8 cellular contexts compared by ENCODE assay signal in the genomic region with DNA sequence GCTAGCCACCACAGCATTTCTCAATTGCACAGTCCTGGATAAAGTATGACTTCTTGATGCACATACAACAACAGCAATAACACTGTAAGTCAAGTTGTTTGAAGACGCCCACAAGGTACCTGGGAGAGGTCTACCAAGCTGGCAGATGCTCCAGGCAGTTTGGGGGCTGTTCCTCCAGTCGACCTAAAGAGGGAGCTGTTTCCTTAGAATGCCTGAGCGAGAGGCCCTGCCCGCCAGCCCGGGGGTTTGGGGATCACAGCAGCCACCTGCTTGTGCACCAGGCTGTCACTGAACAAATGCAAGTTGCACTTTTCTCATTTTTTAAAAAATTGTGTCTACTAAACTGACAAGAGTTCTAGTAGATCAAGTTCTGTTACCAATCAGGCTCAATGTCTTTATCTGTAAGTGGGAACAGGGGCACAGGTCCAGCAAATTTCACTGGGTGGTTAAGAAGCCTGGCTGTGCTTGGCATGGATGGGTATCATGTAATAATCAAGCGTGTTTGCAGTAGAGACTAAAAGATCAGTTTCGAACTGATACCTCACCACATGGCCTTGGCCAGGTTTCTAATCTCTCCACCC.
A peak's percentile ranks its signal among the peaks of the same experiment; 100 is the strongest.
DNase-seq lines count a peak whose midpoint lies in the region; ATAC-seq, FAIRE-seq and TF ChIP-seq lines count a peak whose summit lies in the region.

No MANE protein-coding gene starts in this region.

- no peaks in the 10 kb centered on the region for H3K36me3 ChIP-seq in suprapubic skin

- no peak overlapping the region for H3K4me2 ChIP-seq in A549

- CTCF ChIA-PET in A549 (lab: Yijun Ruan, JAX) = interaction anchor here (0.6 to 8.7 kb wide), 27 partner anchors 9 to 561 kb away, joined by 3 to 62 read pairs (median 4); partner anchors contain the start of gene EGR2

- WGBS in A549 (ENCODE audit: missing lambda C conversion rate) = 18% methylated on average over 7 of the region's 7 CpGs
- 40% methylated on average over 5 of the region's 7 CpGs for WGBS in suprapubic skin

- peaks cover 4% of the 10 kb centered on the region for H3K4me1 Mint-ChIP-seq in nephron progenitor cell

- H3K4me1 ChIP-seq in A549 (peaks cover 17% of the 10 kb centered on the region; the same call in 2 of the 3 replicates), suprapubic skin (no peaks in the 10 kb centered on the region)

- peaks cover 12% of the 10 kb centered on the region for H3K27me3 Mint-ChIP-seq in nephron progenitor cell (ENCODE audit: low read depth, poor library complexity)

- no peaks in the 10 kb centered on the region for H3K27me3 ChIP-seq in suprapubic skin

- DNase-seq in A549 (ENCODE audit: low read depth in 1 of 2, low spot score in 1 of 2) (peak; percentile 35 to 53), GM18507 (ENCODE audit: extremely low spot score, insufficient read length, low read depth) (peak; percentile 63), NCI-H748 (lab: John Stamatoyannopoulos, UW; ENCODE audit: unreplicated experiment) (peak; percentile 59), nephron progenitor cell (peak; percentile 73), suprapubic skin (ENCODE audit: low spot score in 2 of 2) (no peak)
- DNase-seq in activated CD8-positive, alpha-beta memory T cell treated with anti-CD3 and anti-CD28 coated beads, Interleukin-2, amount 50 U/mL, for 1 hour (ENCODE audit: extremely low read depth) = peak; percentile 29

- H3K9me3 ChIP-seq in A549 (no peaks in the 10 kb centered on the region), suprapubic skin (no peaks in the 10 kb centered on the region)

- TF ChIP-seq RAD21 in A549 (conservative IDR thresholded peaks at IDR 0.05 in 1 of 2, IDR thresholded peaks at IDR 0.05 in 1 of 2) = peak; percentile 70 to 81

- no peaks in the 10 kb centered on the region for H3K36me3 Mint-ChIP-seq in nephron progenitor cell (ENCODE audit: low read depth)

- TF ChIP-seq EP300 in A549 (IDR thresholded peaks at IDR 0.05) (no peak), suprapubic skin (IDR thresholded peaks at IDR 0.05) (no peak)

- no peak overlapping the region for H3K4me3 ChIP-seq in A549
- no peak overlapping the region for H3K4me3 ChIP-seq in suprapubic skin

- H3K27ac ChIP-seq in A549 (no peak overlapping the region), suprapubic skin (no peak overlapping the region)

- no peak overlapping the region for H3K27ac Mint-ChIP-seq in nephron progenitor cell

- TF ChIP-seq CTCF in A549 (IDR thresholded peaks at IDR 0.05) (peak; percentile 44), nephron progenitor cell (IDR thresholded peaks at IDR 0.05) (peak; percentile 81), suprapubic skin (IDR thresholded peaks at IDR 0.05) (peak; percentile 16 to 58)

- ATAC-seq in A549 (peak; percentile 66 to 89; a peak in 5 of 6 replicates), HG02973 (IDR thresholded peaks at IDR 0.05; ENCODE audit: unreplicated experiment) (peak; percentile 53), esophagus mucosa (peak; percentile 57)

- POLR2A ChIA-PET in A549 (lab: Yijun Ruan, JAX) = interaction anchor here (1.0 to 1.4 kb wide), 2 partner anchors 194 to 523 kb away, joined by 3 to 4 read pairs; partner anchors contain the start of genes ADO and NRBF2

- TF ChIP-seq POLR2A in A549 (IDR thresholded peaks at IDR 0.05; ENCODE audit: low read length) (no peak), suprapubic skin (IDR thresholded peaks at IDR 0.05) (no peak)

- no peak overlapping the region for H3K4me3 Mint-ChIP-seq in nephron progenitor cell

- peaks cover 6% of the 10 kb centered on the region for H3K9me3 Mint-ChIP-seq in nephron progenitor cell

- FAIRE-seq in A549 (lab: Jason Lieb, UNC) (no peak), GM18507 (lab: Jason Lieb, UNC) (peak; percentile 98)

TF ChIP-seq in A549, 52 proteins besides CTCF, POLR2A, EP300 and RAD21:
- no peak for TF ChIP-seq ZC3H11A (IDR thresholded peaks at IDR 0.05)
- TF ChIP-seq EHF (CRISPR knock-in tag; IDR thresholded peaks at IDR 0.05) = no peak
- no peak for TF ChIP-seq E2F6 (IDR thresholded peaks at IDR 0.05; ENCODE audit: borderline replicate concordance, low read depth)
- TF ChIP-seq MAFK (IDR thresholded peaks at IDR 0.05; ENCODE audit: partially characterized antibody) = no peak
- no peak for TF ChIP-seq NR3C1 (IDR thresholded peaks at IDR 0.05)
- TF ChIP-seq MYC (IDR thresholded peaks at IDR 0.05; ENCODE audit: borderline replicate concordance, low read length) = no peak
- TF ChIP-seq SMC3 (IDR thresholded peaks at IDR 0.05) = 0 out of 3 replicates have a peak, but pooled peaks have one; percentile 33

Comparison
In these comparisons a context has a peak if more than half of its experiments do, and no peak if none do; other contexts are left out.
1. DNase-seq: peak in A549 (2 of 2), GM18507 (single experiment), NCI-H748 (single experiment), activated CD8-positive, alpha-beta memory T cell treated with anti-CD3 and anti-CD28 coated beads, Interleukin-2, amount 50 U/mL, for 1 hour (single experiment) and nephron progenitor cell (single experiment); none in suprapubic skin (0 of 2).
2. Peak in every context shown above with its lines, with median percentiles within 50 percentile points of each other: ATAC-seq and CTCF ChIP-seq.